25 cellular contexts compared by ENCODE assay signal in the genomic region with DNA sequence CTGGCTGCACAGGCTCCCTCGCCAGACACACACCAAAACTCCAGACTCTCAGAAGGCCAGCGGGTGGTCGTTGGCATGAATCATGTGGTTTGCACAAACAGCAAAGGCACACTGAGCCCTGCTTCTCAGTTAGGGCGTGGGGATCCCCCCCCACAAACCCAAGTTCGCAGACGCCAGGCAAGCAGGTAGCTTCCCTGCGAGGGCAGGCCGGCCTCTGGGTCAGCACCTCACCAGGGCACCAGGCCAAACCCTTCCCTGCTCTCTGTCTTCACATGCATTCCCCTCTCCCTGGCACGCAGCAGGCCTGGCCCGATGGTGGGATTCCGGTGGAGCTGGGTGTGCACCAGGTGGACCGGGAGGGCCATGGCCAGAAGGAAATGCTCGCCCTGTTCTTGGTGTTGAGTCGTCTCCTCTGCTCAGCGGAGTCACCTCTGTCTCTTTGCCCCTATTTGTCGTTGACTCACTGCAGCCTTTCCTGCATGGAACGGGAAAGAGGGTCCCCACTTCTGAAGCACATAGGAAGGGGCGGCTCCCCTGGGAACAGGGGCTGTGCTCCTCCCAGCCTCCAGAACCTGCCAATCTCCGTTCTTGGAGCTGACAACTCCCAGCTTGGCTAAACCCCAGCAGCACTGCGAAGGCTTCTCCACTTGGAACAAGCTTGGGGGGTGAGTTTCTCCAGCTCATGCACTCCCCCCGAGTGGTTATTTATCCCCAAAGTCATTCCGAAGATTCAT. TPM values are rescaled to one million over a fixed set of nuclear protein-coding genes. Genes with fewer than 3 reads are reported as not detected.
DNase-seq lines count a peak whose midpoint lies in the region; ATAC-seq and TF ChIP-seq lines count a peak whose summit lies in the region.
"Had no signal": no experiment of that assay in that cellular context is flagged by ENCODE, and none has a peak within 500 bp of the region (broad histone marks: within the 10 kb centered on the region; RNA-seq: fewer than 3 reads in every experiment).

No MANE protein-coding gene starts in this region.

- H2BK120ac ChIP-seq in neuronal stem cell (ENCODE audit: low read depth, low read length), result no peak overlapping the region

- no peak overlapping the region for H2AFZ ChIP-seq in neuronal stem cell (ENCODE audit: low read length)

- H3K27me3 ChIP-seq in right atrium auricular region, result no peaks in the 10 kb centered on the region
- H3K27me3 ChIP-seq in dorsolateral prefrontal cortex, result no peaks in the 10 kb centered on the region
- H3K27me3 ChIP-seq in neuronal stem cell (ENCODE audit: control insufficient read depth in 3 of 3, insufficient read depth in 3 of 3, low read depth in 1 of 3, low read length in 3 of 3), result peaks cover 0 to 8% (median 0%) of the 10 kb centered on the region in 3 experiments

- peaks cover 0 to 16% of the 10 kb centered on the region in 2 donors for H3K4me1 ChIP-seq in right atrium auricular region
- peaks cover 0 to 9% of the 10 kb centered on the region in 2 donors for H3K4me1 ChIP-seq in neuronal stem cell (ENCODE audit: control insufficient read depth in 2 of 2, insufficient read depth in 1 of 2, low read depth in 1 of 2, low read length in 2 of 2)

- H3K4ac ChIP-seq in neuronal stem cell (ENCODE audit: low read length), result no peak overlapping the region

- no peak overlapping the region for H3K9ac ChIP-seq in neuronal stem cell (ENCODE audit: low read depth, low read length, poor library complexity)

- H3K36me3 ChIP-seq in right atrium auricular region, result no peaks in the 10 kb centered on the region
- H3K36me3 ChIP-seq in neuronal stem cell (replicated peaks in 1 of 2; ENCODE audit: control insufficient read depth in 2 of 2, insufficient read depth in 2 of 2, low read length in 2 of 2), result no peaks in the 10 kb centered on the region

- TF ChIP-seq CTCF in right atrium auricular region (IDR thresholded peaks at IDR 0.05), result no peak
- TF ChIP-seq CTCF in dorsolateral prefrontal cortex (IDR thresholded peaks at IDR 0.05 in 54 of 56, conservative IDR thresholded peaks at IDR 0.05 in 2 of 56; ENCODE audit: low read depth in 1 of 56, partially characterized antibody in 56 of 56), result no peak

- DNase-seq in Right ventricle myocardium superior (peak; percentile 23), right atrium auricular region (ENCODE audit: low spot score) (no peak), dorsolateral prefrontal cortex (no peak), neuronal stem cell (ENCODE audit: low spot score) (no peak), NAMALWA (ENCODE audit: low spot score) (no peak), NCI-H82 treated with DMSO at 0.1 percent for 48 hours (lab: John Stamatoyannopoulos, UW; ENCODE audit: unreplicated experiment) (no peak)
- no peak for DNase-seq in stimulated activated CD4-positive, alpha-beta T cell treated with anti-CD3 and anti-CD28 coated beads, Interleukin-4, amount 100 ng/mL, for 24 hours
- DNase-seq: 8988T, ACHN, Calu3, DMS79 treated with DMSO at 0.1 percent for 48 hours, GOT3, HCEC 1CT, IMR-90, KG1, MM.1S, NCI-H1048, NCI-H1417, NCI-H1694, NCI-H2029 treated with DMSO at 0.1 percent for 48 hours, NCI-H446 treated with DMSO at 0.1 percent for 48 hours, NCI-H526, SHP77 treated with DMSO at 0.1 percent for 48 hours had no signal

- H4K91ac ChIP-seq in neuronal stem cell (ENCODE audit: low read depth, low read length, poor library complexity), result no peak overlapping the region

- ATAC-seq in Right ventricle myocardium superior (ENCODE audit: poor library complexity) (peak; percentile 48), GM18907 (IDR thresholded peaks at IDR 0.05; ENCODE audit: unreplicated experiment) (no peak)

- H3K79me1 ChIP-seq in neuronal stem cell (ENCODE audit: low read depth, low read length), result peaks cover 2% of the 10 kb centered on the region

- H3K14ac ChIP-seq in neuronal stem cell (ENCODE audit: low read length), result peak overlapping the region; percentile 85

- no CpG with 5 or more reads among the region's 22 CpGs for WGBS in neuronal stem cell (ENCODE audit: extremely low coverage in 2 of 2, insufficient read length in 2 of 2, insufficient replicate concordance in 1 of 2), 2 donors

- H3K27ac ChIP-seq in right atrium auricular region (no peak overlapping the region), dorsolateral prefrontal cortex (peak overlapping the region in 32 of 59 donors; percentile 4 to 76 (median 48)), neuronal stem cell (replicated peaks; ENCODE audit: low read length) (no peak overlapping the region)
- H3K27ac ChIP-seq: RWPE1 had no signal

- H3K23ac ChIP-seq in neuronal stem cell (ENCODE audit: low read depth, low read length, poor library complexity), result no peak overlapping the region

- H3K4me3 ChIP-seq in right atrium auricular region (no peak overlapping the region), dorsolateral prefrontal cortex (no peak overlapping the region), neuronal stem cell (ENCODE audit: low read length in 2 of 2) (no peak overlapping the region)

- peak overlapping the region; percentile 21 for H2BK15ac ChIP-seq in neuronal stem cell (ENCODE audit: low read length)

- H4K8ac ChIP-seq in neuronal stem cell (ENCODE audit: low read depth, low read length), result no peak overlapping the region

- H3K18ac ChIP-seq in neuronal stem cell (ENCODE audit: low read length), result peak overlapping the region; percentile 24

- no peak overlapping the region for H2BK12ac ChIP-seq in neuronal stem cell (ENCODE audit: low read length)

- H3K4me2 ChIP-seq in neuronal stem cell (ENCODE audit: insufficient read depth, low read length, poor library complexity, severe bottlenecking), result no peak overlapping the region

- H2AK5ac ChIP-seq in neuronal stem cell (ENCODE audit: low read depth, low read length), result peak overlapping the region; percentile 6

- intact Hi-C loops in Right ventricle myocardium superior (cut with DNase I) (no loop called here), dorsolateral prefrontal cortex (cut with DNase I) (no loop called here)

- H2BK5ac ChIP-seq in neuronal stem cell (ENCODE audit: low read length), result no peak overlapping the region

- no peaks in the 10 kb centered on the region for H3K9me3 ChIP-seq in right atrium auricular region
- peaks cover 0 to 7% of the 10 kb centered on the region in 2 donors for H3K9me3 ChIP-seq in neuronal stem cell (replicated peaks in 1 of 2; ENCODE audit: control insufficient read depth in 2 of 2, insufficient read depth in 1 of 2, low read depth in 1 of 2, low read length in 2 of 2)

RNA-seq across cellular contexts. Expression of a gene that starts 51.4 kb away (rescaled TPM):
- total RNA-seq in Right ventricle myocardium superior (1.2 TPM), right atrium auricular region (1 to 10 TPM; 1.5 to 1.7 TPM), dorsolateral prefrontal cortex (10 to 100 TPM; 17.6 to 63.7 (median 32.1) TPM)
- polyA plus RNA-seq in neuronal stem cell (2013, experiment 1 of 2), result 2.9 TPM
- 2.9 TPM for polyA plus RNA-seq in neuronal stem cell (2013, experiment 2 of 2)
- total RNA-seq: Calu3 had no signal

Comparison
In these comparisons a context has a peak if more than half of its experiments do, and no peak if none do; other contexts are left out.
1. H3K27ac ChIP-seq: peak in dorsolateral prefrontal cortex (32 of 59); none in right atrium auricular region (0 of 2) and neuronal stem cell (single experiment).